18 cellular contexts compared by ENCODE assay signal in genomic region chr7:55427800-55428199, GRCh38.
DNase-seq lines count a peak whose midpoint lies in the region; ATAC-seq lines count a peak whose summit lies in the region.
"Had no signal": no experiment of that assay in that cellular context is flagged by ENCODE, and none has a peak within 500 bp of the region (broad histone marks: within the 10 kb centered on the region; RNA-seq: fewer than 3 reads in every experiment).

No MANE protein-coding gene starts in this region.

- H2BK5ac ChIP-seq in neuronal stem cell (ENCODE audit: low read length), result no peak overlapping the region

- no peak for ATAC-seq in activated T-helper 17 cell treated with anti-CD3 and anti-CD28 coated beads, Interleukin-2, amount 50 U/mL, for 72 hours (replicated peaks)
- ATAC-seq in left colon (no peak), HG02852 (IDR thresholded peaks at IDR 0.05; ENCODE audit: unreplicated experiment) (no peak)
- ATAC-seq: A549, left lung had no signal

- DNase-seq in NCI-H510A treated with DMSO at 0.1 percent for 48 hours (lab: John Stamatoyannopoulos, UW) (peak; percentile 35), NCI-H510A (lab: John Stamatoyannopoulos, UW) (no peak), NCI-H1105 treated with DMSO at 0.1 percent for 48 hours (lab: John Stamatoyannopoulos, UW) (peak; percentile 72), neuronal stem cell (ENCODE audit: low spot score) (no peak), left colon (no peak)
- no peak for DNase-seq in stimulated activated CD4-positive, alpha-beta T cell treated with anti-CD3 and anti-CD28 coated beads, Interleukin-2, amount 100 ng/mL, for 24 hours
- DNase-seq: activated T-cell treated with anti-CD3 and anti-CD28 coated beads, Interleukin-2, amount 50 U/mL, for 72 hours; DMS53; gastrocnemius medialis; left lung; NCI-H226; SIG-M5; spleen; stimulated activated naive CD4-positive, alpha-beta T cell treated with Interleukin-2 at 50 U/mL for 16 hours had no signal

- H3K27ac ChIP-seq in neuronal stem cell (replicated peaks; ENCODE audit: low read length), result no peak overlapping the region
- H3K27ac ChIP-seq: A549, C4-2B, gastrocnemius medialis, left lung, spleen had no signal

- H3K36me3 Mint-ChIP-seq in activated T-helper 17 cell treated with anti-CD3 and anti-CD28 coated beads, Interleukin-2, amount 50 U/mL, for 72 hours (ENCODE audit: low read depth), result peaks cover 11% of the 10 kb centered on the region

- H2AK5ac ChIP-seq in neuronal stem cell (ENCODE audit: low read depth, low read length), result no peak overlapping the region

- no peak overlapping the region for H3K4me3 ChIP-seq in neuronal stem cell (ENCODE audit: low read length in 2 of 2)
- H3K4me3 ChIP-seq: A549, gastrocnemius medialis, left lung, spleen had no signal

- no peak overlapping the region for H3K4ac ChIP-seq in neuronal stem cell (ENCODE audit: low read length)

- no peaks in the 10 kb centered on the region for H3K9me3 Mint-ChIP-seq in activated T-helper 17 cell treated with anti-CD3 and anti-CD28 coated beads, Interleukin-2, amount 50 U/mL, for 72 hours
- H3K9me3 Mint-ChIP-seq: activated T-cell treated with anti-CD3 and anti-CD28 coated beads, Interleukin-2, amount 50 U/mL, for 72 hours had no signal

- H3K27me3 Mint-ChIP-seq in activated T-helper 17 cell treated with anti-CD3 and anti-CD28 coated beads, Interleukin-2, amount 50 U/mL, for 72 hours, result no peaks in the 10 kb centered on the region

- no peak overlapping the region for H4K91ac ChIP-seq in neuronal stem cell (ENCODE audit: low read depth, low read length, poor library complexity)

- peaks cover 0 to 32% of the 10 kb centered on the region in 2 donors for H3K36me3 ChIP-seq in neuronal stem cell (replicated peaks in 1 of 2; ENCODE audit: control insufficient read depth in 2 of 2, insufficient read depth in 2 of 2, low read length in 2 of 2)

- no CpG with 5 or more reads among the region's 11 CpGs for WGBS in neuronal stem cell (ENCODE audit: extremely low coverage in 2 of 2, insufficient read length in 2 of 2, insufficient replicate concordance in 1 of 2), 2 donors

- no peak overlapping the region for H3K4me2 ChIP-seq in neuronal stem cell (ENCODE audit: insufficient read depth, low read length, poor library complexity, severe bottlenecking)
- H3K4me2 ChIP-seq: A549 had no signal

- peaks cover 6 to 12% of the 10 kb centered on the region in 2 donors for H3K4me1 ChIP-seq in neuronal stem cell (ENCODE audit: control insufficient read depth in 2 of 2, insufficient read depth in 1 of 2, low read depth in 1 of 2, low read length in 2 of 2)
- H3K4me1 ChIP-seq: left lung had no signal

- no peaks in the 10 kb centered on the region for H3K79me1 ChIP-seq in neuronal stem cell (ENCODE audit: low read depth, low read length)

- no peak overlapping the region for H4K8ac ChIP-seq in neuronal stem cell (ENCODE audit: low read depth, low read length)

- H2BK12ac ChIP-seq in neuronal stem cell (ENCODE audit: low read length), result no peak overlapping the region

- peak overlapping the region; percentile 47 for H3K4me3 Mint-ChIP-seq in activated T-helper 17 cell treated with anti-CD3 and anti-CD28 coated beads, Interleukin-2, amount 50 U/mL, for 72 hours

- no peaks in the 10 kb centered on the region for H3K27me3 ChIP-seq in neuronal stem cell (ENCODE audit: control insufficient read depth in 3 of 3, insufficient read depth in 3 of 3, low read depth in 1 of 3, low read length in 3 of 3)
- H3K27me3 ChIP-seq: gastrocnemius medialis, left lung, spleen had no signal

- H2BK15ac ChIP-seq in neuronal stem cell (ENCODE audit: low read length), result no peak overlapping the region

- H3K9me3 ChIP-seq in neuronal stem cell (replicated peaks in 1 of 2; ENCODE audit: control insufficient read depth in 2 of 2, insufficient read depth in 1 of 2, low read depth in 1 of 2, low read length in 2 of 2), result no peaks in the 10 kb centered on the region
- H3K9me3 ChIP-seq: A549, gastrocnemius medialis, left lung, spleen had no signal

- no peak overlapping the region for H2AFZ ChIP-seq in neuronal stem cell (ENCODE audit: low read length)

- no peak overlapping the region for H3K23ac ChIP-seq in neuronal stem cell (ENCODE audit: low read depth, low read length, poor library complexity)

- no peak overlapping the region for H3K14ac ChIP-seq in neuronal stem cell (ENCODE audit: low read length)

- intact Hi-C loops in left colon (cut with DNase I, micrococcal nuclease), result loop anchor here in 1 of 2 donors (10.0 kb wide), 1 partner anchor 153 kb away; no protein-coding TSS in a partner anchor

- peak overlapping the region; percentile 81 for H3K18ac ChIP-seq in neuronal stem cell (ENCODE audit: low read length)

- peak overlapping the region; percentile 83 for H3K27ac Mint-ChIP-seq in activated T-helper 17 cell treated with anti-CD3 and anti-CD28 coated beads, Interleukin-2, amount 50 U/mL, for 72 hours

- peaks cover 7% of the 10 kb centered on the region for H3K4me1 Mint-ChIP-seq in activated T-helper 17 cell treated with anti-CD3 and anti-CD28 coated beads, Interleukin-2, amount 50 U/mL, for 72 hours

- H2BK120ac ChIP-seq in neuronal stem cell (ENCODE audit: low read depth, low read length), result no peak overlapping the region

- no peak overlapping the region for H3K9ac ChIP-seq in neuronal stem cell (ENCODE audit: low read depth, low read length, poor library complexity)

Comparison
In these comparisons a context has a peak if more than half of its experiments do, and no peak if none do; other contexts are left out.
1. DNase-seq: peak in NCI-H510A treated with DMSO at 0.1 percent for 48 hours (single experiment) and NCI-H1105 treated with DMSO at 0.1 percent for 48 hours (single experiment); none in NCI-H510A (single experiment), neuronal stem cell (single experiment), left colon (0 of 2) and stimulated activated CD4-positive, alpha-beta T cell treated with anti-CD3 and anti-CD28 coated beads, Interleukin-2, amount 100 ng/mL, for 24 hours (0 of 2).